In genomic region chr3:55893045-55893664, GRCh38 we compare ENCODE assay signal across 31 cellular contexts.
DNase-seq lines count a peak whose midpoint lies in the region; ATAC-seq, FAIRE-seq and TF ChIP-seq lines count a peak whose summit lies in the region.
"Had no signal": no experiment of that assay in that cellular context is flagged by ENCODE, and none has a peak within 500 bp of the region (broad histone marks: within the 10 kb centered on the region; RNA-seq: fewer than 3 reads in every experiment).

No MANE protein-coding gene starts in this region.

- H3K36me3 ChIP-seq in PC-3 (ENCODE audit: low read depth, low read length): no peaks in the 10 kb centered on the region
- no peaks in the 10 kb centered on the region for H3K36me3 ChIP-seq in endothelial cell of umbilical vein (ENCODE audit: control insufficient read depth in 2 of 2, extremely low read depth in 1 of 2, insufficient read depth in 2 of 2, low read length in 2 of 2)
- H3K36me3 ChIP-seq in osteoblast (ENCODE audit: insufficient read depth, low read length): no peaks in the 10 kb centered on the region
- H3K36me3 ChIP-seq: esophagus squamous epithelium, gastrocnemius medialis, transverse colon, WERI-Rb-1 had no signal

- H4K20me1 ChIP-seq in PC-3 (ENCODE audit: low read length): no peaks in the 10 kb centered on the region
- no peaks in the 10 kb centered on the region for H4K20me1 ChIP-seq in endothelial cell of umbilical vein (replicated peaks; ENCODE audit: control insufficient read depth, extremely low read depth, insufficient read depth, low read length)
- H4K20me1 ChIP-seq in osteoblast (ENCODE audit: insufficient read depth, low read length): no peaks in the 10 kb centered on the region

- H3K9me2 ChIP-seq in PC-3 (replicated peaks; ENCODE audit: low read length): no peaks in the 10 kb centered on the region

- H3K36me3 Mint-ChIP-seq in activated CD4-positive, alpha-beta T cell treated with anti-CD3 and anti-CD28 coated beads, Interleukin-2, amount 10 ng/mL, durations not matched to agents 7 days and 5 days (ENCODE audit: low read depth): no peaks in the 10 kb centered on the region
- H3K36me3 Mint-ChIP-seq: activated naive CD8-positive, alpha-beta T cell; naive thymus-derived CD8-positive, alpha-beta T cell; stimulated activated effector memory CD8-positive, alpha-beta T cell treated with anti-CD3 and anti-CD28 coated beads, Interleukin-12 subunit alpha, Interleukin-12 subunit beta, amount 100 ng/mL, for 72 hours had no signal

- intact Hi-C loops in PC-3 (cut with micrococcal nuclease): loop anchor here (10.0 kb wide), 1 partner anchor 368 kb away; no protein-coding TSS in a partner anchor
- intact Hi-C loops in endothelial cell of umbilical vein (cut with micrococcal nuclease): loop anchor here (2.0 to 10.0 kb wide), 2 partner anchors 398 to 1038 kb away; no protein-coding TSS in a partner anchor

- CTCF ChIA-PET in PC-3 (lab: Charles Lee) (no interaction called here), endothelial cell of umbilical vein (lab: Charles Lee) (no interaction called here)
- CTCF ChIA-PET in activated CD4-positive, alpha-beta T cell treated with anti-CD3 and anti-CD28 coated beads, Interleukin-2, amount 10 ng/mL, durations not matched to agents 7 days and 5 days (lab: Charles Lee): no interaction called here

- H3K9me3 ChIP-seq in PC-3 (ENCODE audit: low read length) (no peaks in the 10 kb centered on the region), endothelial cell of umbilical vein (replicated peaks; ENCODE audit: control insufficient read depth, insufficient read depth, low read length) (no peaks in the 10 kb centered on the region), osteoblast (ENCODE audit: low read depth, low read length) (no peaks in the 10 kb centered on the region)
- H3K9me3 ChIP-seq: esophagus squamous epithelium, gastrocnemius medialis, transverse colon had no signal

- no peak overlapping the region for H2AFZ ChIP-seq in PC-3 (ENCODE audit: low read length)
- H2AFZ ChIP-seq in endothelial cell of umbilical vein (ENCODE audit: low read depth, low read length): no peak overlapping the region
- no peak overlapping the region for H2AFZ ChIP-seq in osteoblast (ENCODE audit: low read length)
- H2AFZ ChIP-seq: hepatocyte had no signal

- TF ChIP-seq CTCF in PC-3 (conservative IDR thresholded peaks at IDR 0.05; ENCODE audit: low read depth, low read length) (no peak), endothelial cell of umbilical vein (IDR thresholded peaks at IDR 0.05; ENCODE audit: extremely low read depth in 1 of 2, insufficient read depth in 1 of 2, low read depth in 1 of 2, low read length in 2 of 2) (no peak), osteoblast (IDR thresholded peaks at IDR 0.05; ENCODE audit: extremely low read depth, low read depth, low read length) (no peak), GM20000 (IDR thresholded peaks at IDR 0.05; ENCODE audit: extremely low read depth, missing control alignments) (no peak), GM10266 (IDR thresholded peaks at IDR 0.05; ENCODE audit: control insufficient read depth, insufficient read depth, low read depth, missing control alignments) (no peak)

- FAIRE-seq in endothelial cell of umbilical vein (lab: Jason Lieb, UNC): peak; percentile 91

- peak overlapping the region; percentile 24 for H3K4me2 ChIP-seq in PC-3 (ENCODE audit: low read length)
- peak overlapping the region; percentile 27 for H3K4me2 ChIP-seq in endothelial cell of umbilical vein (ENCODE audit: insufficient read depth, low read length)
- H3K4me2 ChIP-seq in osteoblast (ENCODE audit: insufficient read depth, low read length): no peak overlapping the region
- H3K4me2 ChIP-seq: hepatocyte had no signal

- BruUV-seq in PC-3 (replicated peaks; lab: Mats Ljungman, UMichigan) (no TSS peak), endothelial cell of umbilical vein (replicated peaks; lab: Mats Ljungman, UMichigan) (no TSS peak)

- H3K4me3 ChIP-seq in PC-3 (ENCODE audit: low read length) (no peak overlapping the region), endothelial cell of umbilical vein (replicated peaks in 1 of 3; ENCODE audit: insufficient read depth in 1 of 3, low read depth in 1 of 3, low read length in 3 of 3) (no peak overlapping the region), osteoblast (ENCODE audit: insufficient read depth, low read length) (no peak overlapping the region)
- H3K4me3 ChIP-seq: esophagus squamous epithelium, gastrocnemius medialis, hepatocyte, lung, transverse colon had no signal

- peak; percentile 88 for ATAC-seq in PC-3
- ATAC-seq: gastrocnemius medialis; left cardiac atrium; naive thymus-derived CD8-positive, alpha-beta T cell; stimulated activated effector memory CD8-positive, alpha-beta T cell treated with anti-CD3 and anti-CD28 coated beads, Interleukin-12 subunit alpha, Interleukin-12 subunit beta, amount 100 ng/mL, for 72 hours had no signal

- dilution Hi-C loops in endothelial cell of umbilical vein (cut with MboI; ENCODE audit: extremely low pct_ligation_motif_present, low sequenced_read_pairs): no loop called here

- no peak overlapping the region for H3K4me3 Mint-ChIP-seq in activated CD4-positive, alpha-beta T cell treated with anti-CD3 and anti-CD28 coated beads, Interleukin-2, amount 10 ng/mL, durations not matched to agents 7 days and 5 days
- H3K4me3 Mint-ChIP-seq: activated naive CD8-positive, alpha-beta T cell; naive thymus-derived CD8-positive, alpha-beta T cell; stimulated activated effector memory CD8-positive, alpha-beta T cell treated with anti-CD3 and anti-CD28 coated beads, Interleukin-12 subunit alpha, Interleukin-12 subunit beta, amount 100 ng/mL, for 72 hours had no signal

- peak; percentile 72 for DNase-seq in ELR (ENCODE audit: low read depth)
- peak; percentile 70 for DNase-seq in PC-3
- peak; percentile 44 for DNase-seq in endothelial cell of umbilical vein (ENCODE audit: low read depth, low spot score)
- peak; percentile 64 for DNase-seq in osteoblast (ENCODE audit: insufficient read length, low spot score, missing footprints)
- DNase-seq in GM20000 (ENCODE audit: low spot score): no peak
- DNase-seq in activated CD4-positive, alpha-beta T cell treated with anti-CD3 and anti-CD28 coated beads, Interleukin-2, amount 10 ng/mL, durations not matched to agents 7 days and 5 days: no peak
- no peak for DNase-seq in GM10266 (ENCODE audit: extremely low spot score)
- DNase-seq: activated CD4-positive, alpha-beta T cell treated with anti-CD3 and anti-CD28 coated beads for 4 hours; activated effector memory CD4-positive, alpha-beta T cell treated with Interleukin-2 at 50 U/mL for 16 hours; aorta; DMS79 treated with DMSO at 0.1 percent for 48 hours; esophagus squamous epithelium; gastrocnemius medialis; KG1; left cardiac atrium; naive thymus-derived CD8-positive, alpha-beta T cell; NCI-H1436; NCI-H2081; NCI-H2227 treated with DMSO at 0.1 percent for 48 hours; NCI-H526 treated with DMSO at 0.1 percent for 48 hours; nucleus accumbens; SHP77 treated with DMSO at 0.1 percent for 48 hours; stimulated activated CD4-positive, alpha-beta T cell treated with anti-CD3 and anti-CD28 coated beads, Interleukin-15, amount 100 ng/mL, for 24 hours; stimulated activated CD4-positive, alpha-beta T cell treated with anti-CD3 and anti-CD28 coated beads, Interleukin-4, amount 100 ng/mL, for 4 hours; SW 1271; transverse colon; WERI-Rb-1 had no signal

- H3K9ac ChIP-seq in PC-3 (ENCODE audit: low read length): no peak overlapping the region
- no peak overlapping the region for H3K9ac ChIP-seq in endothelial cell of umbilical vein (replicated peaks; ENCODE audit: extremely low read depth, insufficient read depth, low read length)

- POLR2A ChIA-PET in PC-3 (lab: Charles Lee; ENCODE audit: unreplicated experiment): no interaction called here
- POLR2A ChIA-PET in endothelial cell of umbilical vein (lab: Charles Lee): no interaction called here
- POLR2A ChIA-PET in activated CD4-positive, alpha-beta T cell treated with anti-CD3 and anti-CD28 coated beads, Interleukin-2, amount 10 ng/mL, durations not matched to agents 7 days and 5 days (lab: Charles Lee): no interaction called here

- no peaks in the 10 kb centered on the region for H3F3A ChIP-seq in PC-3 (ENCODE audit: low read length, unreplicated experiment)

- no peaks in the 10 kb centered on the region for H3K4me1 Mint-ChIP-seq in activated CD4-positive, alpha-beta T cell treated with anti-CD3 and anti-CD28 coated beads, Interleukin-2, amount 10 ng/mL, durations not matched to agents 7 days and 5 days
- H3K4me1 Mint-ChIP-seq: naive thymus-derived CD8-positive, alpha-beta T cell; stimulated activated effector memory CD8-positive, alpha-beta T cell treated with anti-CD3 and anti-CD28 coated beads, Interleukin-12 subunit alpha, Interleukin-12 subunit beta, amount 100 ng/mL, for 72 hours had no signal

- TF ChIP-seq POLR2A in endothelial cell of umbilical vein (IDR thresholded peaks at IDR 0.05; ENCODE audit: low read depth, low read length): no peak

- H3K27ac ChIP-seq in PC-3 (ENCODE audit: low read length) (no peak overlapping the region), endothelial cell of umbilical vein (ENCODE audit: insufficient read depth, low read depth, low read length) (no peak overlapping the region), osteoblast (ENCODE audit: low read depth, low read length) (no peak overlapping the region)
- H3K27ac ChIP-seq: esophagus squamous epithelium, gastrocnemius medialis, hepatocyte, transverse colon, WERI-Rb-1 had no signal

- H3K27me3 ChIP-seq in PC-3 (ENCODE audit: low read length) (no peaks in the 10 kb centered on the region), endothelial cell of umbilical vein (ENCODE audit: control insufficient read depth in 2 of 2, insufficient read depth in 2 of 2, low read length in 2 of 2) (no peaks in the 10 kb centered on the region), osteoblast (ENCODE audit: insufficient read depth, low read length) (peaks cover 4% of the 10 kb centered on the region)
- H3K27me3 ChIP-seq: esophagus squamous epithelium, gastrocnemius medialis, hepatocyte, transverse colon had no signal

- no peaks in the 10 kb centered on the region for H3K9me3 Mint-ChIP-seq in activated CD4-positive, alpha-beta T cell treated with anti-CD3 and anti-CD28 coated beads, Interleukin-2, amount 10 ng/mL, durations not matched to agents 7 days and 5 days

- no peak overlapping the region for H3K27ac Mint-ChIP-seq in activated CD4-positive, alpha-beta T cell treated with anti-CD3 and anti-CD28 coated beads, Interleukin-2, amount 10 ng/mL, durations not matched to agents 7 days and 5 days
- H3K27ac Mint-ChIP-seq: activated naive CD8-positive, alpha-beta T cell; naive thymus-derived CD8-positive, alpha-beta T cell; stimulated activated effector memory CD8-positive, alpha-beta T cell treated with anti-CD3 and anti-CD28 coated beads, Interleukin-12 subunit alpha, Interleukin-12 subunit beta, amount 100 ng/mL, for 72 hours had no signal

- H3K9me1 ChIP-seq in endothelial cell of umbilical vein (replicated peaks; ENCODE audit: control insufficient read depth, extremely low read depth, insufficient read depth, low read length): no peaks in the 10 kb centered on the region

- H3K27me3 Mint-ChIP-seq in activated CD4-positive, alpha-beta T cell treated with anti-CD3 and anti-CD28 coated beads, Interleukin-2, amount 10 ng/mL, durations not matched to agents 7 days and 5 days: no peaks in the 10 kb centered on the region

- H3K79me2 ChIP-seq in PC-3 (ENCODE audit: low read length) (no peaks in the 10 kb centered on the region), endothelial cell of umbilical vein (ENCODE audit: control insufficient read depth, insufficient read depth, low read length) (no peaks in the 10 kb centered on the region), osteoblast (ENCODE audit: insufficient read depth, low read length) (no peaks in the 10 kb centered on the region)
- H3K79me2 ChIP-seq: hepatocyte had no signal

- H3K4me1 ChIP-seq in PC-3 (ENCODE audit: insufficient read depth, low read length) (peaks cover 16% of the 10 kb centered on the region), endothelial cell of umbilical vein (ENCODE audit: control insufficient read depth, extremely low read depth, insufficient read depth, low read length) (peaks cover 12% of the 10 kb centered on the region), osteoblast (ENCODE audit: insufficient read depth, low read length) (peaks cover 14% of the 10 kb centered on the region)
- H3K4me1 ChIP-seq: esophagus squamous epithelium, gastrocnemius medialis, transverse colon had no signal

Comparison
In these comparisons a context has a peak if more than half of its experiments do, and no peak if none do; other contexts are left out.
1. DNase-seq: peak in ELR (single experiment), PC-3 (single experiment), endothelial cell of umbilical vein (single experiment) and osteoblast (single experiment); none in GM20000 (single experiment), activated CD4-positive, alpha-beta T cell treated with anti-CD3 and anti-CD28 coated beads, Interleukin-2, amount 10 ng/mL, durations not matched to agents 7 days and 5 days (single experiment) and GM10266 (single experiment).